ENCODE assay signal across 8 cellular contexts in the genomic region with DNA sequence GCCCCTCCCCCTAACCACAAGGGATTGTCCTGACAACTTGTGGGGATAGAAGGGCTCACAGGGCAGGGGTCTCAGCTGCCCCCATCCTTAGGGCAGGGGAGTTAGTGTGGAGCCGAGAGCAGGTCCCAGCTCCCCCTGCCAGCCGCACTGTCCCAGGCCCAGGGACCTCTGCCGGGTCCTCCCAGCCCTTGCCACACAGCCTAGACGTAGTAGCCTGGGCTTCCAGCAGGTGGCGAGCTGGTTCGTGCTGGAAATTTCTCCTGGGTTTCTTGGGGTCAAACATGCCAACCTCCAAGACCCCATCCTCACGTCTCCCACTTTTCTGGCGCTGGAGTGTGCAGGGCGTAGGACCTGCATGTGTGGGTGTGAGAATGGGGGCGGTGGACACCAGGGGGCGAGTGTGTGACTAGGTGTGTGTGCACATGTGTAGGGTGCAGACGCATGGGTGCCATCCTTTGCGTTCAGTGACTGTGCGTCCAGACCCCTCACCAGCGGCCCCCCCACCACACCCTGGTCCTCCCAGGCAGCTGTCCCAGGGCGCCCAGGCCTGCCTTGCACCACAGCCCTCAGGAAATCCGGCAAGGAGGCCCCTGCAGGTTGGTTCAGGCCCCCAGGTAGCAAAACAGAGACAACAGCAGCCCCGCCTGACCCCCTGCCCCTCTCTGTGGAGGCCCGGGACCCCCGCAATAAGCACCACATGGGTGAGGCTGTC. TPM values are rescaled to one million over a fixed set of nuclear protein-coding genes. Genes with fewer than 3 reads are reported as not detected.
DNase-seq lines count a peak whose midpoint lies in the region; ATAC-seq and TF ChIP-seq lines count a peak whose summit lies in the region.

No MANE protein-coding gene starts in this region.

- DNase-seq in NCI-H460 (ENCODE audit: extremely low read depth, low read depth) (peak; percentile 46), iris pigment epithelial cell (ENCODE audit: low read depth) (peak; percentile 14), inferior parietal cortex (ENCODE audit: extremely low spot score) (no peak)
- DNase-seq in activated naive CD4-positive, alpha-beta T cell treated with anti-CD3 and anti-CD28 coated beads, Interleukin-2, amount 50 U/mL, for 72 hours (ENCODE audit: low spot score in 2 of 2), result peak in 1 of 2 donors; percentile 66
- peak; percentile 10 to 50 (median 30) for DNase-seq in stimulated activated CD4-positive, alpha-beta T cell treated with anti-CD3 and anti-CD28 coated beads, TNF-alpha, amount 100 ng/mL, for 48 hours (ENCODE audit: low read depth in 3 of 3)

- H3K9me3 Mint-ChIP-seq in activated naive CD4-positive, alpha-beta T cell treated with anti-CD3 and anti-CD28 coated beads, Interleukin-2, amount 50 U/mL, for 72 hours, result no peaks in the 10 kb centered on the region

- peak; percentile 53 to 70 for ATAC-seq in activated naive CD4-positive, alpha-beta T cell treated with anti-CD3 and anti-CD28 coated beads, Interleukin-2, amount 50 U/mL, for 72 hours
- ATAC-seq in HG03378 (IDR thresholded peaks at IDR 0.05; ENCODE audit: unreplicated experiment) (no peak), GM18517 (IDR thresholded peaks at IDR 0.05; ENCODE audit: unreplicated experiment) (no peak)

- no peaks in the 10 kb centered on the region for H3K36me3 Mint-ChIP-seq in activated naive CD4-positive, alpha-beta T cell treated with anti-CD3 and anti-CD28 coated beads, Interleukin-2, amount 50 U/mL, for 72 hours

- no peak overlapping the region for H3K27ac Mint-ChIP-seq in activated naive CD4-positive, alpha-beta T cell treated with anti-CD3 and anti-CD28 coated beads, Interleukin-2, amount 50 U/mL, for 72 hours

- peak; percentile 94 for TF ChIP-seq CTCF in GM12873 (IDR thresholded peaks at IDR 0.05; ENCODE audit: insufficient read depth, low read depth, low read length, missing control alignments)

RNA-seq across cellular contexts. Expression of a gene that starts 29.5 kb away (rescaled TPM):
- 0.05 and 0.09 TPM in 2 replicates for total RNA-seq in NCI-H460 (2014; rRNA removed; shearing (Covaris generic))
- polyA plus RNA-seq in NCI-H460 (2014; cell fraction: nucleus; rRNA removed), result 0.11 TPM in 1 of 2 replicates, not detected in the other
- total RNA-seq in activated naive CD4-positive, alpha-beta T cell treated with anti-CD3 and anti-CD28 coated beads, Interleukin-2, amount 50 U/mL, for 72 hours, result 1 to 10 TPM; 2.0 to 4.2 TPM

RNA-seq across cellular contexts. Expression of a gene that starts 41.5 kb away (rescaled TPM):
- 0.10 and 0.58 TPM in 2 replicates for total RNA-seq in NCI-H460 (2014; rRNA removed; shearing (Covaris generic))
- polyA plus RNA-seq in NCI-H460 (2014; cell fraction: nucleus; rRNA removed), result 0.33 TPM in 1 of 2 replicates, not detected in the other
- total RNA-seq in activated naive CD4-positive, alpha-beta T cell treated with anti-CD3 and anti-CD28 coated beads, Interleukin-2, amount 50 U/mL, for 72 hours, result 1 to 10 TPM; 2.3 to 5.2 TPM

Comparison
In these comparisons a context has a peak if more than half of its experiments do, and no peak if none do; other contexts are left out.
1. ATAC-seq: peak in activated naive CD4-positive, alpha-beta T cell treated with anti-CD3 and anti-CD28 coated beads, Interleukin-2, amount 50 U/mL, for 72 hours (2 of 2); none in HG03378 (single experiment) and GM18517 (single experiment).